Comparison of ENCODE assay signal across 20 cellular contexts in genomic region chr2:68756178-68756577, GRCh38. TPM values are rescaled to one million over a fixed set of nuclear protein-coding genes. Genes with fewer than 3 reads are reported as not detected.
DNase-seq lines count a peak whose midpoint lies in the region; ATAC-seq and TF ChIP-seq lines count a peak whose summit lies in the region.
"Had no signal": no experiment of that assay in that cellular context is flagged by ENCODE, and none has a peak within 500 bp of the region (broad histone marks: within the 10 kb centered on the region; RNA-seq: fewer than 3 reads in every experiment).

No MANE protein-coding gene starts in this region.

- H3F3A ChIP-seq in GM23338 (replicated peaks; ENCODE audit: low read depth) = no peaks in the 10 kb centered on the region

- H2BK120ac ChIP-seq in neuronal stem cell (ENCODE audit: low read depth, low read length) = no peak overlapping the region

- no peak overlapping the region for H3K4ac ChIP-seq in neuronal stem cell (ENCODE audit: low read length)

- CTCF ChIA-PET in activated CD4-positive, alpha-beta memory T cell treated with anti-CD3 and anti-CD28 coated beads for 36 hours (lab: Charles Lee) = interaction anchor here (0.7 to 1.9 kb wide), 11 partner anchors 8 to 289 kb away, joined by 3 to 9 read pairs (median 4); partner anchors contain the start of genes APLF and FBXO48
- CTCF ChIA-PET in activated CD4-positive, alpha-beta memory T cell treated with anti-CD3 and anti-CD28 coated beads, Interleukin-2, amount 10 ng/mL, durations not matched to agents 7 days and 5 days (lab: Charles Lee) = interaction anchor here (1.1 to 5.9 kb wide), 5 partner anchors 9 to 169 kb away, joined by 4 to 79 read pairs (median 6); no protein-coding TSS in a partner anchor

- no peak overlapping the region for H2BK5ac ChIP-seq in neuronal stem cell (ENCODE audit: low read length)

- H2AK5ac ChIP-seq in neuronal stem cell (ENCODE audit: low read depth, low read length) = no peak overlapping the region

- H3K9me3 ChIP-seq in neuronal stem cell (replicated peaks in 1 of 2; ENCODE audit: control insufficient read depth in 2 of 2, insufficient read depth in 1 of 2, low read depth in 1 of 2, low read length in 2 of 2) = no peaks in the 10 kb centered on the region
- H3K9me3 ChIP-seq: A549 had no signal

- H3K9ac ChIP-seq in neuronal stem cell (ENCODE audit: low read depth, low read length, poor library complexity) = no peak overlapping the region
- H3K9ac ChIP-seq: BLaER1 had no signal

- no peak overlapping the region for H3K14ac ChIP-seq in neuronal stem cell (ENCODE audit: low read length)

- POLR2A ChIA-PET in activated CD4-positive, alpha-beta memory T cell treated with anti-CD3 and anti-CD28 coated beads for 36 hours (lab: Charles Lee) = no interaction called here
- POLR2A ChIA-PET in activated CD4-positive, alpha-beta memory T cell treated with anti-CD3 and anti-CD28 coated beads, Interleukin-2, amount 10 ng/mL, durations not matched to agents 7 days and 5 days (lab: Charles Lee) = interaction anchor here (1.2 to 22.1 kb wide), 6 partner anchors 9 to 35 kb away, joined by 5 to 491 read pairs (median 15); partner anchors contain the start of gene ARHGAP25

- H3K4me1 ChIP-seq in GM23338 (ENCODE audit: insufficient read depth) = peaks cover 4% of the 10 kb centered on the region; the same call in 1 of the 2 replicates
- H3K4me1 ChIP-seq in neuronal stem cell (ENCODE audit: control insufficient read depth in 2 of 2, insufficient read depth in 1 of 2, low read depth in 1 of 2, low read length in 2 of 2) = peaks cover 0 to 4% of the 10 kb centered on the region in 2 donors
- H3K4me1 ChIP-seq: A549 had no signal

- DNase-seq in activated CD4-positive, alpha-beta memory T cell treated with anti-CD3 and anti-CD28 coated beads for 36 hours = no peak
- no peak for DNase-seq in activated CD4-positive, alpha-beta memory T cell treated with anti-CD3 and anti-CD28 coated beads, Interleukin-2, amount 10 ng/mL, durations not matched to agents 7 days and 5 days
- peak; percentile 65 for DNase-seq in GM23338 (ENCODE audit: low spot score)
- DNase-seq in dermis blood vessel endothelial cell = peak; percentile 21
- DNase-seq in neuronal stem cell (ENCODE audit: low spot score) = no peak
- no peak for DNase-seq in effector CD4-positive, alpha-beta T cell
- no peak for DNase-seq in NCI-H2107 (lab: John Stamatoyannopoulos, UW)
- DNase-seq in Right ventricle myocardium superior = no peak
- DNase-seq: activated naive CD4-positive, alpha-beta T cell treated with Interleukin-2 at 50 U/mL for 16 hours; GF-D8; heart right ventricle; lower lobe of right lung; NCI-H1105 treated with DMSO at 0.1 percent for 48 hours; SIG-M5; stimulated activated CD4-positive, alpha-beta T cell treated with anti-CD3 and anti-CD28 coated beads, Interleukin-4, amount 100 ng/mL, for 1 hour; T-helper 2 cell had no signal

- H2BK15ac ChIP-seq in neuronal stem cell (ENCODE audit: low read length) = no peak overlapping the region

- peak overlapping the region; percentile 30 for H3K27ac Mint-ChIP-seq in activated CD4-positive, alpha-beta memory T cell treated with anti-CD3 and anti-CD28 coated beads for 36 hours
- H3K27ac Mint-ChIP-seq in activated CD4-positive, alpha-beta memory T cell treated with anti-CD3 and anti-CD28 coated beads, Interleukin-2, amount 10 ng/mL, durations not matched to agents 7 days and 5 days = no peak overlapping the region
- peak overlapping the region; percentile 60 for H3K27ac Mint-ChIP-seq in GM23338

- H3K23ac ChIP-seq in neuronal stem cell (ENCODE audit: low read depth, low read length, poor library complexity) = no peak overlapping the region

- no peak overlapping the region for H4K8ac ChIP-seq in neuronal stem cell (ENCODE audit: low read depth, low read length)

- H3K27me3 ChIP-seq in GM23338 (ENCODE audit: insufficient read depth) (no peaks in the 10 kb centered on the region), neuronal stem cell (ENCODE audit: control insufficient read depth in 3 of 3, insufficient read depth in 3 of 3, low read depth in 1 of 3, low read length in 3 of 3) (no peaks in the 10 kb centered on the region)
- H3K27me3 ChIP-seq: BLaER1, heart right ventricle had no signal

- H3K27ac ChIP-seq in GM23338 (ENCODE audit: low read depth) (no peak overlapping the region), neuronal stem cell (replicated peaks; ENCODE audit: low read length) (no peak overlapping the region)
- H3K27ac ChIP-seq: A549, BLaER1, lower lobe of right lung had no signal

- H4K20me1 ChIP-seq in GM23338 (replicated peaks; ENCODE audit: insufficient read depth) = no peaks in the 10 kb centered on the region

- H3K9me2 ChIP-seq in GM23338 (ENCODE audit: insufficient read depth) = no peaks in the 10 kb centered on the region

- no peak overlapping the region for H4K91ac ChIP-seq in neuronal stem cell (ENCODE audit: low read depth, low read length, poor library complexity)

- H3K36me3 ChIP-seq in GM23338 (ENCODE audit: insufficient read depth) = no peaks in the 10 kb centered on the region
- H3K36me3 ChIP-seq in neuronal stem cell (replicated peaks in 1 of 2; ENCODE audit: control insufficient read depth in 2 of 2, insufficient read depth in 2 of 2, low read length in 2 of 2) = no peaks in the 10 kb centered on the region
- H3K36me3 ChIP-seq: heart right ventricle, lower lobe of right lung had no signal

- peaks cover 11% of the 10 kb centered on the region for H3K9me3 Mint-ChIP-seq in activated CD4-positive, alpha-beta memory T cell treated with anti-CD3 and anti-CD28 coated beads for 36 hours
- H3K9me3 Mint-ChIP-seq in activated CD4-positive, alpha-beta memory T cell treated with anti-CD3 and anti-CD28 coated beads, Interleukin-2, amount 10 ng/mL, durations not matched to agents 7 days and 5 days = peaks cover 10% of the 10 kb centered on the region
- no peaks in the 10 kb centered on the region for H3K9me3 Mint-ChIP-seq in GM23338

- ATAC-seq in GM23338 = peak; percentile 62; the same call in 2 of the 3 replicates
- no peak for ATAC-seq in Right ventricle myocardium superior (ENCODE audit: poor library complexity)
- ATAC-seq: A549, heart right ventricle, lower lobe of right lung had no signal

- H3K18ac ChIP-seq in neuronal stem cell (ENCODE audit: low read length) = no peak overlapping the region

- intact Hi-C loops in activated CD4-positive, alpha-beta memory T cell treated with anti-CD3 and anti-CD28 coated beads for 36 hours (cut with micrococcal nuclease) = no loop called here
- intact Hi-C loops in Right ventricle myocardium superior (cut with DNase I) = no loop called here

- H3K4me3 ChIP-seq in GM23338 = no peak overlapping the region
- no peak overlapping the region for H3K4me3 ChIP-seq in neuronal stem cell (ENCODE audit: low read length in 2 of 2)
- H3K4me3 ChIP-seq: A549, BLaER1, heart right ventricle, lower lobe of right lung had no signal

- no peak overlapping the region for H2BK12ac ChIP-seq in neuronal stem cell (ENCODE audit: low read length)

- H3K79me1 ChIP-seq in neuronal stem cell (ENCODE audit: low read depth, low read length) = no peaks in the 10 kb centered on the region

- no peak for TF ChIP-seq CTCF in GM23338 (conservative IDR thresholded peaks at IDR 0.05; ENCODE audit: low read depth in 2 of 2)

- H3K4me3 Mint-ChIP-seq in activated CD4-positive, alpha-beta memory T cell treated with anti-CD3 and anti-CD28 coated beads for 36 hours = no peak overlapping the region
- H3K4me3 Mint-ChIP-seq in activated CD4-positive, alpha-beta memory T cell treated with anti-CD3 and anti-CD28 coated beads, Interleukin-2, amount 10 ng/mL, durations not matched to agents 7 days and 5 days = no peak overlapping the region
- no peak overlapping the region for H3K4me3 Mint-ChIP-seq in GM23338

- H3K4me1 Mint-ChIP-seq in activated CD4-positive, alpha-beta memory T cell treated with anti-CD3 and anti-CD28 coated beads for 36 hours (ENCODE audit: low read depth) = peaks cover 90% of the 10 kb centered on the region
- peaks cover 90% of the 10 kb centered on the region for H3K4me1 Mint-ChIP-seq in activated CD4-positive, alpha-beta memory T cell treated with anti-CD3 and anti-CD28 coated beads, Interleukin-2, amount 10 ng/mL, durations not matched to agents 7 days and 5 days
- H3K4me1 Mint-ChIP-seq in GM23338 = peaks cover 9% of the 10 kb centered on the region

- no peak overlapping the region for H3K4me2 ChIP-seq in GM23338
- no peak overlapping the region for H3K4me2 ChIP-seq in neuronal stem cell (ENCODE audit: insufficient read depth, low read length, poor library complexity, severe bottlenecking)
- H3K4me2 ChIP-seq: A549, BLaER1 had no signal

- H3K79me2 ChIP-seq in GM23338 (replicated peaks; ENCODE audit: insufficient read depth) = no peaks in the 10 kb centered on the region

- WGBS in neuronal stem cell (ENCODE audit: extremely low coverage in 2 of 2, insufficient read length in 2 of 2, insufficient replicate concordance in 1 of 2), 2 donors = no CpG with 5 or more reads among the region's 2 CpGs

- H3K27me3 Mint-ChIP-seq in activated CD4-positive, alpha-beta memory T cell treated with anti-CD3 and anti-CD28 coated beads for 36 hours = no peaks in the 10 kb centered on the region
- H3K27me3 Mint-ChIP-seq in activated CD4-positive, alpha-beta memory T cell treated with anti-CD3 and anti-CD28 coated beads, Interleukin-2, amount 10 ng/mL, durations not matched to agents 7 days and 5 days = no peaks in the 10 kb centered on the region
- H3K27me3 Mint-ChIP-seq in GM23338 (ENCODE audit: insufficient read depth, low read depth, poor library complexity) = no peaks in the 10 kb centered on the region

- H2AFZ ChIP-seq in GM23338 (peak overlapping the region; percentile 56), neuronal stem cell (ENCODE audit: low read length) (peak overlapping the region; percentile 51)

- peaks cover 32% of the 10 kb centered on the region for H3K36me3 Mint-ChIP-seq in activated CD4-positive, alpha-beta memory T cell treated with anti-CD3 and anti-CD28 coated beads for 36 hours
- peaks cover 79% of the 10 kb centered on the region for H3K36me3 Mint-ChIP-seq in activated CD4-positive, alpha-beta memory T cell treated with anti-CD3 and anti-CD28 coated beads, Interleukin-2, amount 10 ng/mL, durations not matched to agents 7 days and 5 days (ENCODE audit: low read depth)
- no peaks in the 10 kb centered on the region for H3K36me3 Mint-ChIP-seq in GM23338 (ENCODE audit: low read depth)

TF ChIP-seq in GM23338, 12 proteins besides CTCF, POLR2A, EP300 and RAD21 (continues in another document):
- TF ChIP-seq ZNF114 (CRISPR knock-in tag; IDR thresholded peaks at IDR 0.05) (no peak), JUNB (IDR thresholded peaks at IDR 0.05; ENCODE audit: unreplicated experiment) (no peak), ZNF331 (CRISPR knock-in tag; IDR thresholded peaks at IDR 0.05; ENCODE audit: low read depth) (no peak)

RNA-seq across cellular contexts. Expression of gene ARHGAP25, which starts 21.6 kb away (rescaled TPM):
- 10 to 100 TPM; 79.8 to 87.7 TPM for total RNA-seq in activated CD4-positive, alpha-beta memory T cell treated with anti-CD3 and anti-CD28 coated beads for 36 hours
- total RNA-seq in activated CD4-positive, alpha-beta memory T cell treated with anti-CD3 and anti-CD28 coated beads, Interleukin-2, amount 10 ng/mL, durations not matched to agents 7 days and 5 days = 100 to 1,000 TPM; 128 to 132 TPM
- total RNA-seq in GM23338 (2014; rRNA removed; shearing (Covaris generic)) = 1.9 and 2.5 TPM in 2 replicates
- polyA plus RNA-seq in GM23338 (2016; fragmentation: Nextera tagmentation; extraction: Ambion mirVana) = 1.9 and 2.0 TPM in 2 replicates
- 12.1 and 14.3 TPM in 2 replicates for total RNA-seq in dermis blood vessel endothelial cell
- polyA plus RNA-seq in neuronal stem cell (2013, experiment 1 of 2) = 1.4 TPM
- 1.4 TPM for polyA plus RNA-seq in neuronal stem cell (2013, experiment 2 of 2)
- total RNA-seq in Right ventricle myocardium superior = 7.3 TPM
- total RNA-seq: HT1080, LHCN-M2 had no signal

Comparison
In these comparisons a context has a peak if more than half of its experiments do, and no peak if none do; other contexts are left out.
1. DNase-seq: peak in GM23338 (single experiment) and dermis blood vessel endothelial cell (single experiment); none in activated CD4-positive, alpha-beta memory T cell treated with anti-CD3 and anti-CD28 coated beads for 36 hours (single experiment), activated CD4-positive, alpha-beta memory T cell treated with anti-CD3 and anti-CD28 coated beads, Interleukin-2, amount 10 ng/mL, durations not matched to agents 7 days and 5 days (single experiment), neuronal stem cell (single experiment), effector CD4-positive, alpha-beta T cell (single experiment), NCI-H2107 (single experiment) and Right ventricle myocardium superior (single experiment).